Comparison of ENCODE assay signal across 1 cellular context in genomic region chr12:95473947-95474817, GRCh38.
TF ChIP-seq lines count a peak whose summit lies in the region.

TSS of gene METAP2 (plus strand) at chr12:95474152. CDS start at chr12:95474180, 28 bp downstream.

TF ChIP-seq in HepG2, 621 proteins besides CTCF, POLR2A, EP300 and RAD21 (continued from another document and continues in another):
- TF ChIP-seq ZHX2 (IDR thresholded peaks at IDR 0.05; ENCODE audit: low read depth) (peak; percentile 80), ZHX2 (CRISPR knock-in tag; IDR thresholded peaks at IDR 0.05; ENCODE audit: borderline replicate concordance) (no peak), CEBPG (CRISPR knock-in tag; IDR thresholded peaks at IDR 0.05) (peak; percentile 41; the same call in 1 of the 2 replicates), RNF219 (CRISPR knock-in tag; IDR thresholded peaks at IDR 0.05) (peak; percentile 77; the same call in 1 of the 2 replicates), ZNF607 (CRISPR knock-in tag; IDR thresholded peaks at IDR 0.05; ENCODE audit: borderline replicate concordance) (peak; percentile 53; the same call in 1 of the 2 replicates), NPAS2 (CRISPR knock-in tag; IDR thresholded peaks at IDR 0.05; ENCODE audit: borderline replicate concordance) (no peak), ZSCAN12 (CRISPR knock-in tag; IDR thresholded peaks at IDR 0.05) (0 out of 2 replicates have a peak, but pooled peaks have one; percentile 28), RBAK (CRISPR knock-in tag; IDR thresholded peaks at IDR 0.05) (no peak), SAFB2 (CRISPR knock-in tag; IDR thresholded peaks at IDR 0.05; ENCODE audit: borderline replicate concordance, low read depth) (0 out of 2 replicates have a peak, but pooled peaks have one; percentile 38), ZNF878 (CRISPR knock-in tag; IDR thresholded peaks at IDR 0.05) (peak; percentile 74; the same call in 1 of the 2 replicates), ZNF333 (CRISPR knock-in tag; IDR thresholded peaks at IDR 0.05; ENCODE audit: borderline replicate concordance) (no peak), IKZF4 (CRISPR knock-in tag; IDR thresholded peaks at IDR 0.05; ENCODE audit: borderline replicate concordance, low read depth, not compliant biosample characterization) (no peak), ZNF891 (CRISPR knock-in tag; IDR thresholded peaks at IDR 0.05) (peak; percentile 86; the same call in 1 of the 2 replicates), ZNF615 (CRISPR knock-in tag; IDR thresholded peaks at IDR 0.05; ENCODE audit: borderline replicate concordance) (peak; percentile 75; the same call in 1 of the 2 replicates), SRSF1 (optimal IDR thresholded peaks at IDR 0.05; ENCODE audit: low read depth, low read length) (no peak), ZNF484 (CRISPR knock-in tag; IDR thresholded peaks at IDR 0.05; ENCODE audit: borderline replicate concordance, low read depth) (no peak), ZFP37 (CRISPR knock-in tag; IDR thresholded peaks at IDR 0.05; ENCODE audit: borderline replicate concordance) (peak; percentile 90; the same call in 1 of the 2 replicates), DZIP1 (CRISPR knock-in tag; IDR thresholded peaks at IDR 0.05) (peak; percentile 96), CREBL2 (CRISPR knock-in tag; IDR thresholded peaks at IDR 0.05; ENCODE audit: borderline replicate concordance) (no peak), ARHGAP35 (CRISPR knock-in tag; IDR thresholded peaks at IDR 0.05; ENCODE audit: borderline replicate concordance) (no peak; the same call in 1 of the 2 replicates), NR1H2 (CRISPR knock-in tag; IDR thresholded peaks at IDR 0.05; ENCODE audit: borderline replicate concordance, low read depth) (no peak), HNRNPK (IDR thresholded peaks at IDR 0.05; ENCODE audit: low read depth, low read length, poor library complexity, severe bottlenecking) (no peak), BRF2 (CRISPR knock-in tag; IDR thresholded peaks at IDR 0.05) (peak; percentile 57; the same call in 1 of the 2 replicates), HES4 (CRISPR knock-in tag; IDR thresholded peaks at IDR 0.05; ENCODE audit: borderline replicate concordance) (peak; percentile 91), ZSCAN31 (CRISPR knock-in tag; IDR thresholded peaks at IDR 0.05; ENCODE audit: low read depth) (peak; percentile 76; the same call in 1 of the 2 replicates), NFAT5 (CRISPR knock-in tag; IDR thresholded peaks at IDR 0.05) (peak; percentile 68; the same call in 1 of the 2 replicates), ARNT2 (CRISPR knock-in tag; IDR thresholded peaks at IDR 0.05; ENCODE audit: low read depth) (peak; percentile 47; the same call in 1 of the 2 replicates), MTERF4 (CRISPR knock-in tag; IDR thresholded peaks at IDR 0.05) (peak; percentile 53; the same call in 1 of the 2 replicates), ZNF547 (CRISPR knock-in tag; IDR thresholded peaks at IDR 0.05) (peak; percentile 79), ZNF253 (CRISPR knock-in tag; IDR thresholded peaks at IDR 0.05; ENCODE audit: borderline replicate concordance) (0 out of 2 replicates have a peak, but pooled peaks have one; percentile 56), RBFOX2 (IDR thresholded peaks at IDR 0.05; ENCODE audit: low read depth, low read length) (peak; percentile 94), ZNF432 (CRISPR knock-in tag; IDR thresholded peaks at IDR 0.05; ENCODE audit: borderline replicate concordance) (no peak; the same call in 1 of the 2 replicates), ZNF430 (CRISPR knock-in tag; IDR thresholded peaks at IDR 0.05) (peak; percentile 94), RBM39 (IDR thresholded peaks at IDR 0.05; ENCODE audit: low read depth, low read length, poor library complexity, severe bottlenecking) (peak; percentile 96), DR1 (CRISPR knock-in tag; IDR thresholded peaks at IDR 0.05) (peak; percentile 83), GMEB2 (CRISPR knock-in tag; IDR thresholded peaks at IDR 0.05; ENCODE audit: low read depth) (0 out of 2 replicates have a peak, but pooled peaks have one; percentile 25)
